19 cellular contexts compared by ENCODE assay signal in the genomic region with DNA sequence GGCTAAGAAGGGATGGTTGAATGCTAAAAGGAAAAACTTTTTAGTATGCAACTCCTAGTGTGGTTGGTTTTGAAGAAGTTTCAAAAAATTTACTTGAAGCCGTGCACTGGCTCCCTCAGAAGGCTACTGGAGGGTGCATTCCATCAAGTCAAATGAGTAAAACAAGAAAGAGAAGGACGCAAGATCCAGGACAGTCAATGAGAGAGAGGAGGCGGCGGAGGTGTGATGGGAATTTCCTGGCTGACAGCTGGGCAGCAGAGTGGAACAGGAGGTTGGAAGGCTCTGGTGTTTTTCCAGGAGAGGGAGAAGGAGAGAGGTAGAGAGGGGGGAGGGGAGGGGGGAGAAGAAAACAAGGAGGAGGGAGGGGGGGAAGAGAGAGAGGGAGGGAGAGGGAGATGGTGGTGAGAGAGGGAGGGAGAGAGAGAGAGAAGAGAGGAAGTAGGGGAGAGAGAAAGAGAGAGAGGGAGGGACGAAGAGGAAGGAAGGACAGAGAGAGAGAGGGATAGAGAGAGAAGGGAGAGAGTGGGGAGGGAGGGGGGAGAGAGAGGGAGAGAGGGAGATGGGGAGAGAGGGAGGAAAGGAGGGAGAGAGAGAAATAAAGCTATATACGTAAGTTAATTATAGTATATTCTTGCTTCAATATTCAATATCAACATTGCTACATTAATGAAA.
DNase-seq lines count a peak whose midpoint lies in the region; ATAC-seq and TF ChIP-seq lines count a peak whose summit lies in the region.
"Had no signal": no experiment of that assay in that cellular context is flagged by ENCODE, and none has a peak within 500 bp of the region (broad histone marks: within the 10 kb centered on the region; RNA-seq: fewer than 3 reads in every experiment).

No MANE protein-coding gene starts in this region.

- peaks cover 0 to 9% (median 0%) of the 10 kb centered on the region in 11 experiments; a peak in 4 of 22 replicates for H4K20me1 ChIP-seq in BLaER1 treated with 17β-estradiol and CSF1 and Interleukin-3, amounts not matched to agents 10 nM and 100 nM

- 71% methylated on average over 6 of the region's 6 CpGs for WGBS in esophagus muscularis mucosa

- peak overlapping the region in 7 of 8 donors; percentile 34 to 83 (median 77) for H3K27ac Mint-ChIP-seq in CD8-positive, alpha-beta memory T cell
- H3K27ac Mint-ChIP-seq in T-cell = peak overlapping the region; percentile 82 to 83

- intact Hi-C loops in esophagus muscularis mucosa (cut with DNase I) = no loop called here

- peaks cover 27 to 52% (median 43%) of the 10 kb centered on the region in 10 experiments for H3K4me1 ChIP-seq in BLaER1 treated with 17β-estradiol and CSF1 and Interleukin-3, amounts not matched to agents 10 nM and 100 nM
- H3K4me1 ChIP-seq in CD8-positive, alpha-beta memory T cell (ENCODE audit: insufficient read depth, low read length) = peaks cover 45% of the 10 kb centered on the region
- peaks cover 0 to 15% (median 3%) of the 10 kb centered on the region in 4 donors for H3K4me1 ChIP-seq in esophagus muscularis mucosa
- H3K4me1 ChIP-seq: parathyroid adenoma had no signal

- CTCF ChIA-PET in CD8-positive, alpha-beta memory T cell (lab: Charles Lee) = interaction anchor here (1.4 kb wide), 1 partner anchor 8 kb away, joined by 3 read pairs; no protein-coding TSS in a partner anchor
- CTCF ChIA-PET in T-cell (lab: Charles Lee) = interaction anchor here in 1 of 2 donors (0.7 kb wide), 1 partner anchor 35 kb away, joined by 3 read pairs; no protein-coding TSS in a partner anchor

- TF ChIP-seq EP300 in esophagus muscularis mucosa (IDR thresholded peaks at IDR 0.05) = no peak

- no peak overlapping the region for H3K4me3 ChIP-seq in BLaER1 treated with 17β-estradiol and CSF1 and Interleukin-3, amounts not matched to agents 10 nM and 100 nM
- no peak overlapping the region for H3K4me3 ChIP-seq in CD8-positive, alpha-beta memory T cell (ENCODE audit: low read length)
- H3K4me3 ChIP-seq in esophagus muscularis mucosa = no peak overlapping the region
- H3K4me3 ChIP-seq: GM23248, skin epidermis had no signal

- H3K4me3 Mint-ChIP-seq in CD8-positive, alpha-beta memory T cell = peak overlapping the region in 5 of 7 donors; percentile 16 to 52 (median 44)
- peak overlapping the region in 1 of 3 donors; percentile 52 for H3K4me3 Mint-ChIP-seq in T-cell
- H3K4me3 Mint-ChIP-seq: stimulated activated naive CD8-positive, alpha-beta T cell treated with anti-CD3 and anti-CD28 coated beads, Interleukin-15, Interleukin-2, amounts not matched to agents 100 ng/mL and 50 ng/mL, for 24 hours had no signal

- DNase-seq in CD8-positive, alpha-beta memory T cell = no peak
- no peak for DNase-seq in T-cell
- DNase-seq in kidney glomerular epithelial cell (lab: John Stamatoyannopoulos, UW) = peak; percentile 64
- DNase-seq in NCI-H69 (lab: John Stamatoyannopoulos, UW) = no peak
- no peak for DNase-seq in NCI-H1694 (lab: John Stamatoyannopoulos, UW)
- DNase-seq in esophagus muscularis mucosa (ENCODE audit: extremely low spot score) = no peak
- DNase-seq: amniotic stem cell, IMR-90, islet precursor cell, NCI-H1092 treated with DMSO at 0.1 percent for 48 hours, NCI-H2227 treated with DMSO at 0.1 percent for 48 hours had no signal

- peak overlapping the region in 7 of 11 experiments; percentile 0 to 59 (median 22); a peak in 10 of 22 replicates for H3K4me2 ChIP-seq in BLaER1 treated with 17β-estradiol and CSF1 and Interleukin-3, amounts not matched to agents 10 nM and 100 nM
- H3K4me2 ChIP-seq: SK-N-SH had no signal

- H3K27ac ChIP-seq in BLaER1 treated with 17β-estradiol and CSF1 and Interleukin-3, amounts not matched to agents 10 nM and 100 nM = 0 out of 22 replicates have a peak overlapping the region, but pooled peaks of 1 of the 11 experiments have one; percentile 18
- no peak overlapping the region for H3K27ac ChIP-seq in CD8-positive, alpha-beta memory T cell (ENCODE audit: low read depth, low read length)
- H3K27ac ChIP-seq in esophagus muscularis mucosa (replicated peaks in 1 of 4) = no peak overlapping the region
- H3K27ac ChIP-seq: epithelial cell of prostate, GM23248, parathyroid adenoma, skin epidermis had no signal

- POLR2A ChIA-PET in CD8-positive, alpha-beta memory T cell (lab: Charles Lee) = interaction anchor here (1.2 kb wide), 1 partner anchor 11 kb away, joined by 4 read pairs; no protein-coding TSS in a partner anchor
- POLR2A ChIA-PET in T-cell (lab: Charles Lee) = interaction anchor here in 1 of 2 donors (0.6 to 0.7 kb wide), 2 partner anchors 15 to 18 kb away, joined by 3 read pairs; no protein-coding TSS in a partner anchor

- TF ChIP-seq CTCF in esophagus muscularis mucosa (IDR thresholded peaks at IDR 0.05) = no peak

- H3K27me3 Mint-ChIP-seq in CD8-positive, alpha-beta memory T cell = no peaks in the 10 kb centered on the region
- H3K27me3 Mint-ChIP-seq in T-cell = no peaks in the 10 kb centered on the region
- H3K27me3 Mint-ChIP-seq: stimulated activated naive CD8-positive, alpha-beta T cell treated with anti-CD3 and anti-CD28 coated beads, Interleukin-15, Interleukin-2, amounts not matched to agents 100 ng/mL and 50 ng/mL, for 24 hours had no signal

- ATAC-seq in T-cell (replicated peaks in 1 of 4) = no peak
- no peak for ATAC-seq in HG03469 (IDR thresholded peaks at IDR 0.05; ENCODE audit: unreplicated experiment)

- H3K9me3 Mint-ChIP-seq in CD8-positive, alpha-beta memory T cell = no peaks in the 10 kb centered on the region
- no peaks in the 10 kb centered on the region for H3K9me3 Mint-ChIP-seq in T-cell
- H3K9me3 Mint-ChIP-seq: stimulated activated naive CD8-positive, alpha-beta T cell treated with anti-CD3 and anti-CD28 coated beads, Interleukin-15, Interleukin-2, amounts not matched to agents 100 ng/mL and 50 ng/mL, for 24 hours had no signal

- peaks cover 3 to 11% (median 9%) of the 10 kb centered on the region in 11 experiments; a peak in 20 of 22 replicates for H3K9me3 ChIP-seq in BLaER1 treated with 17β-estradiol and CSF1 and Interleukin-3, amounts not matched to agents 10 nM and 100 nM (replicated peaks in 1 of 11)
- no peaks in the 10 kb centered on the region for H3K9me3 ChIP-seq in CD8-positive, alpha-beta memory T cell (ENCODE audit: low read length)
- no peaks in the 10 kb centered on the region for H3K9me3 ChIP-seq in esophagus muscularis mucosa
- H3K9me3 ChIP-seq: SK-N-SH had no signal

- TF ChIP-seq POLR2A in esophagus muscularis mucosa (IDR thresholded peaks at IDR 0.05; ENCODE audit: low read depth) = no peak

- no peak overlapping the region for H3K9ac ChIP-seq in BLaER1 treated with 17β-estradiol and CSF1 and Interleukin-3, amounts not matched to agents 10 nM and 100 nM
- H3K9ac ChIP-seq: GM23248, parathyroid adenoma, SK-N-SH had no signal

- H3K36me3 Mint-ChIP-seq in CD8-positive, alpha-beta memory T cell = peaks cover 0 to 14% (median 9%) of the 10 kb centered on the region in 3 donors
- peaks cover 8% of the 10 kb centered on the region for H3K36me3 Mint-ChIP-seq in T-cell

- H3K36me3 ChIP-seq in BLaER1 treated with 17β-estradiol and CSF1 and Interleukin-3, amounts not matched to agents 10 nM and 100 nM = peaks cover 0 to 5% (median under 1%) of the 10 kb centered on the region in 11 experiments; a peak in 7 of 22 replicates
- no peaks in the 10 kb centered on the region for H3K36me3 ChIP-seq in CD8-positive, alpha-beta memory T cell (ENCODE audit: insufficient read depth, low read length)
- no peaks in the 10 kb centered on the region for H3K36me3 ChIP-seq in esophagus muscularis mucosa

- H3K27me3 ChIP-seq in BLaER1 treated with 17β-estradiol and CSF1 and Interleukin-3, amounts not matched to agents 10 nM and 100 nM = no peaks in the 10 kb centered on the region
- H3K27me3 ChIP-seq in CD8-positive, alpha-beta memory T cell (ENCODE audit: insufficient read depth, low read length, poor library complexity, severe bottlenecking) = no peaks in the 10 kb centered on the region
- H3K27me3 ChIP-seq in esophagus muscularis mucosa = peaks cover 0 to 2% (median 0%) of the 10 kb centered on the region in 4 donors

- peaks cover 66 to 92% (median 85%) of the 10 kb centered on the region in 3 donors for H3K4me1 Mint-ChIP-seq in CD8-positive, alpha-beta memory T cell
- peaks cover 67 to 87% (median 78%) of the 10 kb centered on the region in 3 donors for H3K4me1 Mint-ChIP-seq in T-cell
